Comparison of ENCODE assay signal across 11 cellular contexts in genomic region chr15:32649336-32649735, GRCh38. TPM values are rescaled to one million over a fixed set of nuclear protein-coding genes. Genes with fewer than 3 reads are reported as not detected.
A peak's percentile ranks its signal among the peaks of the same experiment; 100 is the strongest.
DNase-seq lines count a peak whose midpoint lies in the region; ATAC-seq and FAIRE-seq lines count a peak whose summit lies in the region.
"Had no signal": no experiment of that assay in that cellular context is flagged by ENCODE, and none has a peak within 500 bp of the region (broad histone marks: within the 10 kb centered on the region; RNA-seq: fewer than 3 reads in every experiment).

No MANE protein-coding gene starts in this region.

- DNase-seq in ELF-1 (ENCODE audit: low read depth, low spot score) (peak; percentile 44), LHCN-M2 (ENCODE audit: low read depth) (peak; percentile 48), T47D (ENCODE audit: low read depth in 1 of 2, low spot score in 1 of 2) (peak; percentile 26 to 64), myocyte (ENCODE audit: low read depth) (peak; percentile 47), cerebellum (ENCODE audit: low spot score) (no peak), HTR-8/SVneo (ENCODE audit: insufficient read length, low spot score) (no peak)
- DNase-seq in effector CD4-positive, alpha-beta T cell, result no peak
- DNase-seq: KG1, Right ventricle myocardium superior had no signal

- in situ Hi-C loops in T47D (cut with HindIII; ENCODE audit: low pct_unique_long_range_greater_than_20kb, low sequenced_read_pairs), result no loop called here

- no peak for FAIRE-seq in HTR-8/SVneo (lab: Jason Lieb, UNC)
- FAIRE-seq: colon had no signal

- ATAC-seq in GM21447 (IDR thresholded peaks at IDR 0.05; ENCODE audit: unreplicated experiment), result no peak

RNA-seq across cellular contexts. Expression of gene SCG5, which starts 7.8 kb away (rescaled TPM):
- 1.2 and 2.8 TPM in 2 replicates for total RNA-seq in LHCN-M2 (2014; rRNA removed)
- 15.0 TPM for polyA plus RNA-seq in LHCN-M2 (2012)
- 1.3 and 2.3 TPM in 2 replicates for total RNA-seq in myocyte
- 4.7 TPM for polyA plus RNA-seq in myocyte (2012)
- total RNA-seq in cerebellum, result 76.3 TPM
- total RNA-seq: Right ventricle myocardium superior had no signal

RNA-seq across cellular contexts. Expression of gene ARHGAP11A, which starts 34.0 kb away (rescaled TPM):
- total RNA-seq in LHCN-M2 (2014; rRNA removed) (61.6 and 65.3 TPM in 2 replicates), myocyte (2.2 and 4.5 TPM in 2 replicates), cerebellum (20.8 TPM)
- polyA plus RNA-seq in LHCN-M2 (2012), result 25.5 TPM
- 2.8 TPM for polyA plus RNA-seq in myocyte (2012)

RNA-seq across cellular contexts. Expression of gene GOLGA8N, which starts 56.1 kb away (rescaled TPM):
- total RNA-seq in LHCN-M2 (2014; rRNA removed) (2.6 and 2.8 TPM in 2 replicates), myocyte (6.2 and 47.5 TPM in 2 replicates), cerebellum (8.9 TPM)
- polyA plus RNA-seq in LHCN-M2 (2012), result 1.3 TPM
- polyA plus RNA-seq in myocyte (2012), result 13.4 TPM

Comparison
In these comparisons a context has a peak if more than half of its experiments do, and no peak if none do; other contexts are left out.
1. DNase-seq: peak in ELF-1 (single experiment), LHCN-M2 (single experiment), T47D (2 of 2) and myocyte (single experiment); none in cerebellum (single experiment), effector CD4-positive, alpha-beta T cell (single experiment) and HTR-8/SVneo (single experiment).
2. RNA of gene SCG5, which starts 7.8 kb away (total RNA-seq): 76.3 TPM in cerebellum (single experiment); 1.2 to 2.8 TPM in LHCN-M2 and 1.3 to 2.3 TPM in myocyte; every median in the first group is over 10 times any median in the second.